8 cellular contexts compared by ENCODE assay signal in genomic region chr12:10395390-10395998, GRCh38. TPM values are rescaled to one million over a fixed set of nuclear protein-coding genes. Genes with fewer than 3 reads are reported as not detected.
DNase-seq lines count a peak whose midpoint lies in the region; ATAC-seq and TF ChIP-seq lines count a peak whose summit lies in the region.

No MANE protein-coding gene starts in this region.

- H3K27me3 Mint-ChIP-seq in activated CD8-positive, alpha-beta memory T cell treated with anti-CD3 and anti-CD28 coated beads, Interleukin-2, amount 10 ng/mL, durations not matched to agents 7 days and 5 days = no peaks in the 10 kb centered on the region
- peaks cover 2% of the 10 kb centered on the region for H3K27me3 Mint-ChIP-seq in dendritic cell treated with granulocyte-macrophage colony-stimulating factor and Interleukin-4, amounts not matched to agents 40 ng/mL and 50 ng/mL, for 4 days
- peaks cover 0 to 22% (median 5%) of the 10 kb centered on the region in 3 donors for H3K27me3 Mint-ChIP-seq in naive B cell

- peak overlapping the region; percentile 94 for H3K27ac Mint-ChIP-seq in activated CD8-positive, alpha-beta memory T cell treated with anti-CD3 and anti-CD28 coated beads, Interleukin-2, amount 10 ng/mL, durations not matched to agents 7 days and 5 days
- H3K27ac Mint-ChIP-seq in dendritic cell treated with granulocyte-macrophage colony-stimulating factor and Interleukin-4, amounts not matched to agents 40 ng/mL and 50 ng/mL, for 4 days = peak overlapping the region; percentile 92
- H3K27ac Mint-ChIP-seq in naive B cell = peak overlapping the region; percentile 94 to 100 (median 96)

- H3K36me3 ChIP-seq in testis (ENCODE audit: low read depth, missing control alignments) = no peaks in the 10 kb centered on the region

- no peaks in the 10 kb centered on the region for H3K9me3 ChIP-seq in testis

- TF ChIP-seq POLR2A in testis (IDR thresholded peaks at IDR 0.05) = no peak

- CTCF ChIA-PET in activated CD8-positive, alpha-beta memory T cell treated with anti-CD3 and anti-CD28 coated beads, Interleukin-2, amount 10 ng/mL, durations not matched to agents 7 days and 5 days (lab: Charles Lee) = interaction anchor here (1.1 kb wide), 1 partner anchor 9 kb away, joined by 3 read pairs; no protein-coding TSS in a partner anchor

- intact Hi-C loops in dendritic cell treated with granulocyte-macrophage colony-stimulating factor and Interleukin-4, amounts not matched to agents 40 ng/mL and 50 ng/mL, for 4 days (cut with micrococcal nuclease) = no loop called here
- intact Hi-C loops in testis (cut with DNase I; ENCODE audit: low total_unique reads) = no loop called here

- WGBS in testis, 2 donors = 37 to 49% methylated on average over 6 of the region's 6 CpGs

- no peak overlapping the region for H3K27ac ChIP-seq in testis

- peaks cover 30% of the 10 kb centered on the region for H3K36me3 Mint-ChIP-seq in activated CD8-positive, alpha-beta memory T cell treated with anti-CD3 and anti-CD28 coated beads, Interleukin-2, amount 10 ng/mL, durations not matched to agents 7 days and 5 days
- H3K36me3 Mint-ChIP-seq in dendritic cell treated with granulocyte-macrophage colony-stimulating factor and Interleukin-4, amounts not matched to agents 40 ng/mL and 50 ng/mL, for 4 days (ENCODE audit: low read depth) = no peaks in the 10 kb centered on the region
- H3K36me3 Mint-ChIP-seq in naive B cell = peaks cover 0 to 6% of the 10 kb centered on the region in 2 donors

- ATAC-seq in activated CD8-positive, alpha-beta memory T cell treated with anti-CD3 and anti-CD28 coated beads, Interleukin-2, amount 10 ng/mL, durations not matched to agents 7 days and 5 days = peak; percentile 59
- peak; percentile 82 for ATAC-seq in HG02938 (IDR thresholded peaks at IDR 0.05; ENCODE audit: unreplicated experiment)
- peak; percentile 93 to 96 for ATAC-seq in naive B cell (ENCODE audit: low read depth in 2 of 2)

- H3K9me3 Mint-ChIP-seq in activated CD8-positive, alpha-beta memory T cell treated with anti-CD3 and anti-CD28 coated beads, Interleukin-2, amount 10 ng/mL, durations not matched to agents 7 days and 5 days (ENCODE audit: low read depth) = no peaks in the 10 kb centered on the region
- H3K9me3 Mint-ChIP-seq in dendritic cell treated with granulocyte-macrophage colony-stimulating factor and Interleukin-4, amounts not matched to agents 40 ng/mL and 50 ng/mL, for 4 days = no peaks in the 10 kb centered on the region
- peaks cover 0 to 2% (median 0%) of the 10 kb centered on the region in 7 donors for H3K9me3 Mint-ChIP-seq in naive B cell

- peak overlapping the region; percentile 76 for H3K4me3 Mint-ChIP-seq in activated CD8-positive, alpha-beta memory T cell treated with anti-CD3 and anti-CD28 coated beads, Interleukin-2, amount 10 ng/mL, durations not matched to agents 7 days and 5 days
- H3K4me3 Mint-ChIP-seq in dendritic cell treated with granulocyte-macrophage colony-stimulating factor and Interleukin-4, amounts not matched to agents 40 ng/mL and 50 ng/mL, for 4 days = peak overlapping the region; percentile 64
- H3K4me3 Mint-ChIP-seq in naive B cell = peak overlapping the region; percentile 46 to 84 (median 66)

- peak; percentile 62 for DNase-seq in activated CD8-positive, alpha-beta memory T cell treated with anti-CD3 and anti-CD28 coated beads, Interleukin-2, amount 10 ng/mL, durations not matched to agents 7 days and 5 days
- DNase-seq in activated CD8-positive, alpha-beta memory T cell treated with anti-CD3 and anti-CD28 coated beads for 24 hours = no peak
- DNase-seq in NCI-H526 (lab: John Stamatoyannopoulos, UW) = peak; percentile 48 to 74
- peak; percentile 73 for DNase-seq in naive B cell
- no peak for DNase-seq in testis
- no peak for DNase-seq in effector CD4-positive, alpha-beta T cell

- H3K4me1 ChIP-seq in testis = no peaks in the 10 kb centered on the region

- peaks cover 69% of the 10 kb centered on the region for H3K4me1 Mint-ChIP-seq in activated CD8-positive, alpha-beta memory T cell treated with anti-CD3 and anti-CD28 coated beads, Interleukin-2, amount 10 ng/mL, durations not matched to agents 7 days and 5 days
- peaks cover 24% of the 10 kb centered on the region for H3K4me1 Mint-ChIP-seq in dendritic cell treated with granulocyte-macrophage colony-stimulating factor and Interleukin-4, amounts not matched to agents 40 ng/mL and 50 ng/mL, for 4 days (ENCODE audit: low read depth)
- H3K4me1 Mint-ChIP-seq in naive B cell = peaks cover 21 to 47% (median 37%) of the 10 kb centered on the region in 3 donors

- TF ChIP-seq CTCF in testis (IDR thresholded peaks at IDR 0.05) = no peak

- H3K27me3 ChIP-seq in testis = no peaks in the 10 kb centered on the region

- H3K4me3 ChIP-seq in testis = no peak overlapping the region

RNA-seq across cellular contexts. Expression of gene KLRK1, which starts 5.7 kb away (rescaled TPM):
- 100 to 1,000 TPM; 135 to 195 TPM for total RNA-seq in activated CD8-positive, alpha-beta memory T cell treated with anti-CD3 and anti-CD28 coated beads, Interleukin-2, amount 10 ng/mL, durations not matched to agents 7 days and 5 days
- polyA plus RNA-seq in naive B cell (ENCODE audit: low read depth in 6 of 6) = 10 to 100 TPM in 4 of 6 donors, 1 to 10 TPM in 2; 3.3 to 56.7 (median 35.3) TPM
- total RNA-seq in testis = 1 to 10 TPM; 1.3 to 2.8 TPM
- polyA plus RNA-seq in testis (ENCODE audit: insufficient read depth, low read depth, low replicate concordance) = 5.4 TPM

RNA-seq across cellular contexts. Expression of gene KLRC4, which starts 14.1 kb away (rescaled TPM):
- total RNA-seq in activated CD8-positive, alpha-beta memory T cell treated with anti-CD3 and anti-CD28 coated beads, Interleukin-2, amount 10 ng/mL, durations not matched to agents 7 days and 5 days = 10 to 100 TPM; 29.2 to 33.7 TPM
- not detected for polyA plus RNA-seq in naive B cell (ENCODE audit: low read depth in 6 of 6)
- not detected for total RNA-seq in testis
- not detected for polyA plus RNA-seq in testis (ENCODE audit: insufficient read depth, low read depth, low replicate concordance)

RNA-seq across cellular contexts. Expression of gene KLRC3, which starts 24.9 kb away (rescaled TPM):
- total RNA-seq in activated CD8-positive, alpha-beta memory T cell treated with anti-CD3 and anti-CD28 coated beads, Interleukin-2, amount 10 ng/mL, durations not matched to agents 7 days and 5 days = 1 to 10 TPM; 6.2 to 9.9 TPM
- polyA plus RNA-seq in naive B cell (ENCODE audit: low read depth in 6 of 6) (not detected), testis (ENCODE audit: insufficient read depth, low read depth, low replicate concordance) (not detected)
- 1 to 10 TPM in 1 of 2 donors, not detected in 1; 1.3 TPM for total RNA-seq in testis

RNA-seq across cellular contexts. Expression of gene KLRC2, which starts 40.3 kb away (rescaled TPM):
- 10 to 100 TPM in 1 of 2 experiments, 1 to 10 TPM in 1; 6.8 to 23.4 TPM for total RNA-seq in activated CD8-positive, alpha-beta memory T cell treated with anti-CD3 and anti-CD28 coated beads, Interleukin-2, amount 10 ng/mL, durations not matched to agents 7 days and 5 days
- polyA plus RNA-seq in naive B cell (ENCODE audit: low read depth in 6 of 6) = not detected
- total RNA-seq in testis = under 1 TPM in 1 of 2 donors, not detected in 1; 0.56 TPM
- polyA plus RNA-seq in testis (ENCODE audit: insufficient read depth, low read depth, low replicate concordance) = not detected

RNA-seq across cellular contexts. Expression of gene KLRC1, which starts 57.7 kb away (rescaled TPM):
- total RNA-seq in activated CD8-positive, alpha-beta memory T cell treated with anti-CD3 and anti-CD28 coated beads, Interleukin-2, amount 10 ng/mL, durations not matched to agents 7 days and 5 days = 10 to 100 TPM; 15.9 to 17.8 TPM
- polyA plus RNA-seq in naive B cell (ENCODE audit: low read depth in 6 of 6) = under 1 TPM in 3 of 6 donors, not detected in 3; 0.23 to 0.26 (median 0.25) TPM
- total RNA-seq in testis = 1 to 10 TPM; 1.9 TPM
- polyA plus RNA-seq in testis (ENCODE audit: insufficient read depth, low read depth, low replicate concordance) = 0.37 TPM

Comparison
In these comparisons a context has a peak if more than half of its experiments do, and no peak if none do; other contexts are left out.
1. DNase-seq: peak in activated CD8-positive, alpha-beta memory T cell treated with anti-CD3 and anti-CD28 coated beads, Interleukin-2, amount 10 ng/mL, durations not matched to agents 7 days and 5 days (single experiment), NCI-H526 (2 of 2) and naive B cell (single experiment); none in activated CD8-positive, alpha-beta memory T cell treated with anti-CD3 and anti-CD28 coated beads for 24 hours (single experiment), testis (single experiment) and effector CD4-positive, alpha-beta T cell (single experiment).
2. RNA of gene KLRK1, which starts 5.7 kb away (total RNA-seq): 135 to 195 TPM in activated CD8-positive, alpha-beta memory T cell treated with anti-CD3 and anti-CD28 coated beads, Interleukin-2, amount 10 ng/mL, durations not matched to agents 7 days and 5 days; 1.3 to 2.8 TPM in testis; every median in the first group is over 10 times any median in the second.
3. RNA of gene KLRC4, which starts 14.1 kb away (total RNA-seq): 29.2 to 33.7 TPM in activated CD8-positive, alpha-beta memory T cell treated with anti-CD3 and anti-CD28 coated beads, Interleukin-2, amount 10 ng/mL, durations not matched to agents 7 days and 5 days; not detected in testis; every median in the first group is over 10 times any median in the second.
4. Peak in every context shown above with its lines, with median percentiles within 50 percentile points of each other: ATAC-seq, H3K27ac Mint-ChIP-seq and H3K4me3 Mint-ChIP-seq.